11 cellular contexts compared by ENCODE assay signal in the genomic region with DNA sequence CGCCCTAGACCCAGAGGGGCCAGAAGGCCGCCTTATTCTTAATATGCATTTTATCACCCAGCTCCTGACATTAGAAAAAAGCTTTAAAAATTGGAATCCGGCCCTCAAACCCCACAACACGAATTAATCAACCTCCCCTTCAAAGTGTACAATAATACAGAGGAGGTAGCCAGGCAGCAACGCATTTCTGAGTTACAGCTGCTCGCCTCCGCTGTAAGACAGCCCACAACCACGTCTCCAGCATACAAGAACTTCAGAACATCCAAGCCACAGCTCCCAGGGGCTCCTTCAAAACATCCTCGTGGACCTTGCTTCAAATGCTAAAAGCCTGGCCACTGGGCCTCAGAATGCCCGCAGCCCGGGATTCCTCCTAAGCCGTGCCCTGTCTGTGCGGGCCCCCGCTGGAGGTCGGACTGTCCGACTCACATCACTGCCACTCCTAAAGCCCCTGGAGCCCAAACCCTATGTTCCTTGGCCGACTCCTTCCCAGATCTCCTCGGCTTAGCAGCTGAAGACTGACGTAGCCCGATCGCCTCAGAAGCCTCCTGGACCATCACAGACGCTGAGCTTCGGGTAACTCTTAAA. TPM values are rescaled to one million over a fixed set of nuclear protein-coding genes. Genes with fewer than 3 reads are reported as not detected.
DNase-seq lines count a peak whose midpoint lies in the region; ATAC-seq and TF ChIP-seq lines count a peak whose summit lies in the region.
"Not testable (repeated sequence)": the region's sequence is repeated elsewhere in the genome, so short reads cannot be mapped to it uniquely, and the experiment has no call there.
"Had no signal": no experiment of that assay in that cellular context is flagged by ENCODE, and none has a peak within 500 bp of the region (broad histone marks: within the 10 kb centered on the region; RNA-seq: fewer than 3 reads in every experiment).

No MANE protein-coding gene starts in this region.

- CTCF ChIA-PET in CD4-positive, alpha-beta T cell (lab: Charles Lee) = interaction anchor here (2.1 to 2.9 kb wide), 2 partner anchors 11 to 13 kb away, joined by 9 to 15 read pairs; no protein-coding TSS in a partner anchor
- CTCF ChIA-PET in activated CD4-positive, alpha-beta T cell treated with anti-CD3 and anti-CD28 coated beads, Interleukin-2, amount 10 ng/mL, durations not matched to agents 7 days and 5 days (lab: Charles Lee) = interaction anchor here (1.1 to 1.7 kb wide), 4 partner anchors 11 to 29 kb away, joined by 3 to 7 read pairs (median 4); no protein-coding TSS in a partner anchor

- peaks cover 13% of the 10 kb centered on the region for H3K36me3 ChIP-seq in KOPT-K1 (ENCODE audit: insufficient read depth, low read length)
- not testable (repeated sequence) for H3K36me3 ChIP-seq in neural progenitor cell

- not testable (repeated sequence) for H3K27ac Mint-ChIP-seq in CD4-positive, alpha-beta T cell; activated CD4-positive, alpha-beta T cell treated with anti-CD3 and anti-CD28 coated beads, Interleukin-2, amount 10 ng/mL, durations not matched to agents 7 days and 5 days; neural progenitor cell
- peak overlapping the region; percentile 83 for H3K27ac Mint-ChIP-seq in T-helper 1 cell treated with Interleukin-12 subunit alpha and Interleukin-12 subunit beta and Interleukin-4 antibody, amounts not matched to agents 30 μg/mL and 1 μg/mL, for 36 hours
- H3K27ac Mint-ChIP-seq in activated T-cell treated with anti-CD3 and anti-CD28 coated beads, Interleukin-2, amount 50 U/mL, for 72 hours = peak overlapping the region; percentile 43
- H3K27ac Mint-ChIP-seq in activated naive CD8-positive, alpha-beta T cell treated with anti-CD3 and anti-CD28 coated beads, Interleukin-2, amount 50 U/mL, for 24 hours = peak overlapping the region; percentile 57

- not testable (repeated sequence) for TF ChIP-seq CTCF in CD4-positive, alpha-beta T cell (IDR thresholded peaks at IDR 0.05); neural progenitor cell (IDR thresholded peaks at IDR 0.05)

- not testable (repeated sequence) for DNase-seq in CD4-positive, alpha-beta T cell; activated CD4-positive, alpha-beta T cell treated with anti-CD3 and anti-CD28 coated beads, Interleukin-2, amount 10 ng/mL, durations not matched to agents 7 days and 5 days; activated T-cell treated with anti-CD3 and anti-CD28 coated beads, Interleukin-2, amount 50 U/mL, for 72 hours; activated naive CD8-positive, alpha-beta T cell treated with anti-CD3 and anti-CD28 coated beads, Interleukin-2, amount 50 U/mL, for 24 hours; neural progenitor cell (ENCODE audit: low spot score)

- H3K4me3 Mint-ChIP-seq in CD4-positive, alpha-beta T cell = peak overlapping the region; percentile 94
- not testable (repeated sequence) for H3K4me3 Mint-ChIP-seq in T-helper 1 cell treated with Interleukin-12 subunit alpha and Interleukin-12 subunit beta and Interleukin-4 antibody, amounts not matched to agents 30 μg/mL and 1 μg/mL, for 36 hours; activated naive CD8-positive, alpha-beta T cell treated with anti-CD3 and anti-CD28 coated beads, Interleukin-2, amount 50 U/mL, for 24 hours
- H3K4me3 Mint-ChIP-seq in activated CD4-positive, alpha-beta T cell treated with anti-CD3 and anti-CD28 coated beads, Interleukin-2, amount 10 ng/mL, durations not matched to agents 7 days and 5 days = peak overlapping the region; percentile 79
- H3K4me3 Mint-ChIP-seq in activated T-cell treated with anti-CD3 and anti-CD28 coated beads, Interleukin-2, amount 50 U/mL, for 72 hours = peak overlapping the region; percentile 69 to 76
- H3K4me3 Mint-ChIP-seq in neural progenitor cell = peak overlapping the region; percentile 9

- not testable (repeated sequence) for H3K4me1 Mint-ChIP-seq in CD4-positive, alpha-beta T cell (ENCODE audit: low read depth); activated CD4-positive, alpha-beta T cell treated with anti-CD3 and anti-CD28 coated beads, Interleukin-2, amount 10 ng/mL, durations not matched to agents 7 days and 5 days; activated T-cell treated with anti-CD3 and anti-CD28 coated beads, Interleukin-2, amount 50 U/mL, for 72 hours (ENCODE audit: low read depth); activated naive CD8-positive, alpha-beta T cell treated with anti-CD3 and anti-CD28 coated beads, Interleukin-2, amount 50 U/mL, for 24 hours; neural progenitor cell
- H3K4me1 Mint-ChIP-seq in T-helper 1 cell treated with Interleukin-12 subunit alpha and Interleukin-12 subunit beta and Interleukin-4 antibody, amounts not matched to agents 30 μg/mL and 1 μg/mL, for 36 hours (ENCODE audit: low read depth) = peaks cover 27% of the 10 kb centered on the region

- intact Hi-C loops in CD4-positive, alpha-beta T cell (cut with DNase I, micrococcal nuclease) = loop anchor here in 1 of 2 experiments (5.0 kb wide), 1 partner anchor 460 kb away; a partner anchor contains a TSS

- not testable (repeated sequence) for H4K20me1 ChIP-seq in neural progenitor cell (ENCODE audit: low read depth)

- H3K9me3 ChIP-seq in CD4-positive, alpha-beta T cell (ENCODE audit: control insufficient read depth, low read length); KOPT-K1 (ENCODE audit: insufficient read depth, low read length, poor library complexity, severe bottlenecking); neural progenitor cell (ENCODE audit: low read depth): not testable (repeated sequence)

- H3K27ac ChIP-seq in CD4-positive, alpha-beta T cell (ENCODE audit: low read depth, low read length) = peak overlapping the region; percentile 53
- H3K27ac ChIP-seq in KOPT-K1 (ENCODE audit: low read depth, low read length, poor library complexity, severe bottlenecking) = peak overlapping the region; percentile 96
- H3K27ac ChIP-seq in neural progenitor cell = not testable (repeated sequence)

- not testable (repeated sequence) for H3K4me2 ChIP-seq in neural progenitor cell

- H3K4me3 ChIP-seq in neural progenitor cell = not testable (repeated sequence)

- not testable (repeated sequence) for H3K4me1 ChIP-seq in neural progenitor cell

- H3F3A ChIP-seq in neural progenitor cell (ENCODE audit: low read depth) = not testable (repeated sequence)

- not testable (repeated sequence) for H3K27me3 Mint-ChIP-seq in CD4-positive, alpha-beta T cell; T-helper 1 cell treated with Interleukin-12 subunit alpha and Interleukin-12 subunit beta and Interleukin-4 antibody, amounts not matched to agents 30 μg/mL and 1 μg/mL, for 36 hours (ENCODE audit: low read depth); activated CD4-positive, alpha-beta T cell treated with anti-CD3 and anti-CD28 coated beads, Interleukin-2, amount 10 ng/mL, durations not matched to agents 7 days and 5 days; activated T-cell treated with anti-CD3 and anti-CD28 coated beads, Interleukin-2, amount 50 U/mL, for 72 hours (ENCODE audit: low read depth); activated naive CD8-positive, alpha-beta T cell treated with anti-CD3 and anti-CD28 coated beads, Interleukin-2, amount 50 U/mL, for 24 hours; neural progenitor cell (ENCODE audit: insufficient read depth, low read depth)

- not testable (repeated sequence) for ATAC-seq in CD4-positive, alpha-beta T cell (ENCODE audit: poor library complexity); activated T-cell treated with anti-CD3 and anti-CD28 coated beads, Interleukin-2, amount 50 U/mL, for 72 hours (replicated peaks in 1 of 2); activated naive CD8-positive, alpha-beta T cell treated with anti-CD3 and anti-CD28 coated beads, Interleukin-2, amount 50 U/mL, for 24 hours

- not testable (repeated sequence) for H3K36me3 Mint-ChIP-seq in CD4-positive, alpha-beta T cell (ENCODE audit: low read depth); T-helper 1 cell treated with Interleukin-12 subunit alpha and Interleukin-12 subunit beta and Interleukin-4 antibody, amounts not matched to agents 30 μg/mL and 1 μg/mL, for 36 hours (ENCODE audit: low read depth); activated CD4-positive, alpha-beta T cell treated with anti-CD3 and anti-CD28 coated beads, Interleukin-2, amount 10 ng/mL, durations not matched to agents 7 days and 5 days (ENCODE audit: low read depth); activated T-cell treated with anti-CD3 and anti-CD28 coated beads, Interleukin-2, amount 50 U/mL, for 72 hours (ENCODE audit: insufficient read depth in 2 of 2); activated naive CD8-positive, alpha-beta T cell treated with anti-CD3 and anti-CD28 coated beads, Interleukin-2, amount 50 U/mL, for 24 hours (ENCODE audit: low read depth); neural progenitor cell

- H3K79me2 ChIP-seq in neural progenitor cell (ENCODE audit: low read depth) = not testable (repeated sequence)

- H3K9me3 Mint-ChIP-seq in CD4-positive, alpha-beta T cell; T-helper 1 cell treated with Interleukin-12 subunit alpha and Interleukin-12 subunit beta and Interleukin-4 antibody, amounts not matched to agents 30 μg/mL and 1 μg/mL, for 36 hours; activated CD4-positive, alpha-beta T cell treated with anti-CD3 and anti-CD28 coated beads, Interleukin-2, amount 10 ng/mL, durations not matched to agents 7 days and 5 days; activated T-cell treated with anti-CD3 and anti-CD28 coated beads, Interleukin-2, amount 50 U/mL, for 72 hours; activated naive CD8-positive, alpha-beta T cell treated with anti-CD3 and anti-CD28 coated beads, Interleukin-2, amount 50 U/mL, for 24 hours; neural progenitor cell: not testable (repeated sequence)

- H3K27me3 ChIP-seq in CD4-positive, alpha-beta T cell (ENCODE audit: control insufficient read depth, insufficient read depth, low read length); neural progenitor cell: not testable (repeated sequence)

- POLR2A ChIA-PET in CD4-positive, alpha-beta T cell (lab: Charles Lee) = interaction anchor here (0.6 to 2.4 kb wide), 14 partner anchors 11 to 295 kb away, joined by 3 to 15 read pairs (median 4); a partner anchor contains a TSS
- POLR2A ChIA-PET in activated CD4-positive, alpha-beta T cell treated with anti-CD3 and anti-CD28 coated beads, Interleukin-2, amount 10 ng/mL, durations not matched to agents 7 days and 5 days (lab: Charles Lee) = interaction anchor here (0.6 kb wide), 1 partner anchor 10 kb away, joined by 3 read pairs; no protein-coding TSS in a partner anchor

- H3K9ac ChIP-seq in neural progenitor cell = not testable (repeated sequence)

- H2AFZ ChIP-seq in neural progenitor cell (replicated peaks) = not testable (repeated sequence)

RNA-seq across cellular contexts. Expression of a gene that starts 20.9 kb away (rescaled TPM):
- total RNA-seq in CD4-positive, alpha-beta T cell = 10 to 100 TPM; 31.7 to 32.8 TPM
- total RNA-seq in activated CD4-positive, alpha-beta T cell treated with anti-CD3 and anti-CD28 coated beads, Interleukin-2, amount 10 ng/mL, durations not matched to agents 7 days and 5 days = 100 to 1,000 TPM; 103 to 107 TPM
- total RNA-seq in activated T-cell treated with anti-CD3 and anti-CD28 coated beads, Interleukin-2, amount 50 U/mL, for 72 hours = 10 to 100 TPM; 26.7 to 43.4 TPM
- total RNA-seq in neural progenitor cell (ENCODE audit: low replicate concordance) = 29.7 and 52.5 TPM in 2 replicates

RNA-seq across cellular contexts. Expression of a gene that starts 42.8 kb away (rescaled TPM):
- not detected for total RNA-seq in CD4-positive, alpha-beta T cell
- not detected for total RNA-seq in activated CD4-positive, alpha-beta T cell treated with anti-CD3 and anti-CD28 coated beads, Interleukin-2, amount 10 ng/mL, durations not matched to agents 7 days and 5 days
- total RNA-seq in activated T-cell treated with anti-CD3 and anti-CD28 coated beads, Interleukin-2, amount 50 U/mL, for 72 hours = not detected
- total RNA-seq in neural progenitor cell (ENCODE audit: low replicate concordance) = not detected in 2 replicates
- total RNA-seq: Daoy, H7, IMR-90, RPMI7951 had no signal
